Comparison of ENCODE assay signal across 17 cellular contexts in the genomic region with DNA sequence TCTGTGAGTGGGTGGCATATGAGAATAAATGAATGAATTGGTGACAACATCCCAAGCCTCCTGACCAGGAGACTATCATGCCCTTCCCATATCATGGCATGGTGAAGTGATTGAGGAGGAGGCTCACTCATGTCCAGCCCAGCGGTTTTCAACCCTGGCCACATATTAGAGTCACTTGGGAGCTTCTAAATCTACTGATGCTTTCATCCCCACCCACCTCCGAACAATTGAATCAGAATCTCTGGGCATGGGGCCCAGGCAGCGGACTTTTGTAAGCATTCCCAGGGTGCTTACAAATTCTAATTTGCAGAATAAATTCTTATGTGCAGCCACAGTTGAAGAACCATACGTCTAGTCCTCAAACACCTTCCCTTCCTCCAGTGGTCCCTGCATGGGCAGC.
DNase-seq lines count a peak whose midpoint lies in the region; ATAC-seq and TF ChIP-seq lines count a peak whose summit lies in the region.
"Had no signal": no experiment of that assay in that cellular context is flagged by ENCODE, and none has a peak within 500 bp of the region (broad histone marks: within the 10 kb centered on the region; RNA-seq: fewer than 3 reads in every experiment).

No MANE protein-coding gene starts in this region.

- H3K27ac ChIP-seq in A673 (ENCODE audit: low read depth, low read length, poor library complexity, severe bottlenecking) (peak overlapping the region; percentile 13), mammary epithelial cell (ENCODE audit: insufficient read depth, low read depth, low read length) (no peak overlapping the region)
- H3K27ac ChIP-seq: breast epithelium, esophagus muscularis mucosa, ovary had no signal

- no peak for ATAC-seq in natural killer cell

- H3K4me3 ChIP-seq in A673 (ENCODE audit: low read depth, low read length, poor library complexity, severe bottlenecking) = no peak overlapping the region
- H3K4me3 ChIP-seq in astrocyte of the spinal cord (ENCODE audit: low read depth, low read length) = no peak overlapping the region
- H3K4me3 ChIP-seq in mammary epithelial cell (replicated peaks in 1 of 3; ENCODE audit: insufficient read depth in 1 of 3, low read depth in 2 of 3, low read length in 3 of 3) = no peak overlapping the region
- H3K4me3 ChIP-seq: breast epithelium, esophagus muscularis mucosa, lung, ovary had no signal

- H2AFZ ChIP-seq in mammary epithelial cell (ENCODE audit: low read depth, low read length) = no peak overlapping the region

- dilution Hi-C loops in mammary epithelial cell (cut with HindIII; ENCODE audit: low sequenced_read_pairs) = loop anchor here (25.0 kb wide), 1 partner anchor 521 kb away; no protein-coding TSS in a partner anchor

- H3K27ac Mint-ChIP-seq in natural killer cell = no peak overlapping the region
- H3K27ac Mint-ChIP-seq: activated naive CD4-positive, alpha-beta T cell treated with anti-CD3 and anti-CD28 coated beads for 36 hours; CD4-positive, alpha-beta memory T cell had no signal

- peak; percentile 61 for DNase-seq in A673 (ENCODE audit: low spot score)
- peak; percentile 6 for DNase-seq in GOT3 (lab: John Stamatoyannopoulos, UW)
- DNase-seq in astrocyte of the spinal cord (ENCODE audit: low read depth, low spot score) = peak; percentile 69
- DNase-seq in inferior parietal cortex (ENCODE audit: extremely low spot score) = peak; percentile 57
- no peak for DNase-seq in natural killer cell
- no peak for DNase-seq in activated CD4-positive, alpha-beta T cell treated with anti-CD3 and anti-CD28 coated beads, Interleukin-2, amount 50 U/mL, for 1 hour
- DNase-seq in NCI-H1694 (lab: John Stamatoyannopoulos, UW) = no peak
- DNase-seq in mammary epithelial cell = no peak
- DNase-seq: 8988T, activated T-cell treated with anti-CD3 and anti-CD28 coated beads for 4 hours, DMS79 had no signal

- POLR2A ChIA-PET in A673 (lab: Charles Lee; ENCODE audit: low non-redundant PET) = no interaction called here

- H3K4me2 ChIP-seq in mammary epithelial cell (ENCODE audit: insufficient read depth, low read depth, low read length) = no peak overlapping the region

- BruUV-seq in A673 (replicated peaks; lab: Mats Ljungman, UMichigan) (no TSS peak), mammary epithelial cell (replicated peaks; lab: Mats Ljungman, UMichigan) (no TSS peak)

- no peaks in the 10 kb centered on the region for H3K79me2 ChIP-seq in mammary epithelial cell (ENCODE audit: insufficient read depth, low read length)

- CTCF ChIA-PET in A673 (lab: Charles Lee) (interaction anchor here (1.1 kb wide), 1 partner anchor 290 kb away, joined by 4 read pairs; no protein-coding TSS in a partner anchor), mammary epithelial cell (lab: Charles Lee; ENCODE audit: low non-redundant PET) (no interaction called here)

- H3K9me3 Mint-ChIP-seq in natural killer cell = no peaks in the 10 kb centered on the region
- H3K9me3 Mint-ChIP-seq: activated naive CD4-positive, alpha-beta T cell treated with anti-CD3 and anti-CD28 coated beads for 36 hours; CD4-positive, alpha-beta memory T cell had no signal

- 34% methylated on average over 4 of the region's 4 CpGs for WGBS in mammary epithelial cell (ENCODE audit: low coverage, missing lambda C conversion rate)

- in situ Hi-C loops in astrocyte of the spinal cord (cut with HindIII; ENCODE audit: low sequenced_read_pairs) (loop anchor here (25.0 kb wide), 1 partner anchor 271 kb away; no protein-coding TSS in a partner anchor), mammary epithelial cell (cut with MboI; ENCODE audit: low sequenced_read_pairs in 2 of 2) (loop anchor here in 1 of 2 donors (5.0 to 25.0 kb wide), 2 partner anchors 276 to 571 kb away; no protein-coding TSS in a partner anchor)

- H3K27me3 ChIP-seq in A673 (replicated peaks; ENCODE audit: insufficient read depth, low read depth, low read length, poor library complexity) = no peaks in the 10 kb centered on the region
- H3K27me3 ChIP-seq in mammary epithelial cell (ENCODE audit: insufficient read depth, low read length) = no peaks in the 10 kb centered on the region
- H3K27me3 ChIP-seq: breast epithelium, esophagus muscularis mucosa, ovary had no signal

- no peak overlapping the region for H3K9ac ChIP-seq in mammary epithelial cell (ENCODE audit: insufficient read depth, low read length)

- H3K36me3 Mint-ChIP-seq in natural killer cell = no peaks in the 10 kb centered on the region
- H3K36me3 Mint-ChIP-seq: CD4-positive, alpha-beta memory T cell had no signal

- H3K36me3 ChIP-seq in A673 (ENCODE audit: insufficient read depth, low read length, poor library complexity, severe bottlenecking) (no peaks in the 10 kb centered on the region), mammary epithelial cell (ENCODE audit: insufficient read depth, low read length) (no peaks in the 10 kb centered on the region)
- H3K36me3 ChIP-seq: breast epithelium, esophagus muscularis mucosa, ovary had no signal

- intact Hi-C loops in A673 (cut with micrococcal nuclease; ENCODE audit: unreplicated experiment) (loop anchor here (1.0 to 5.0 kb wide), 3 partner anchors 115 to 277 kb away; no protein-coding TSS in a partner anchor), natural killer cell (cut with micrococcal nuclease) (no loop called here), mammary epithelial cell (cut with micrococcal nuclease) (loop anchor here (1.0 to 5.0 kb wide), 7 partner anchors 66 to 531 kb away; no protein-coding TSS in a partner anchor)

- peaks cover 6 to 15% of the 10 kb centered on the region in 2 donors for H3K27me3 Mint-ChIP-seq in natural killer cell (ENCODE audit: low read depth in 2 of 2)

- H3K4me1 Mint-ChIP-seq in natural killer cell = no peaks in the 10 kb centered on the region
- H3K4me1 Mint-ChIP-seq: CD4-positive, alpha-beta memory T cell had no signal

- H3K4me1 ChIP-seq in A673 (ENCODE audit: insufficient read depth, low read length, poor library complexity, severe bottlenecking) = peaks cover 53% of the 10 kb centered on the region
- H3K4me1 ChIP-seq in mammary epithelial cell (ENCODE audit: insufficient read depth, low read length) = no peaks in the 10 kb centered on the region
- H3K4me1 ChIP-seq: breast epithelium had no signal

- TF ChIP-seq CTCF in A673 (conservative IDR thresholded peaks at IDR 0.05; ENCODE audit: low read depth, low read length) (no peak), astrocyte of the spinal cord (IDR thresholded peaks at IDR 0.05; ENCODE audit: low read depth, low read length) (no peak), natural killer cell (IDR thresholded peaks at IDR 0.05) (no peak), mammary epithelial cell (conservative IDR thresholded peaks at IDR 0.05 in 1 of 2, IDR thresholded peaks at IDR 0.05 in 1 of 2; ENCODE audit: extremely low read depth in 1 of 2, insufficient read depth in 1 of 2, low read depth in 1 of 2, low read length in 2 of 2) (no peak)

- no peak overlapping the region for H3K4me3 Mint-ChIP-seq in natural killer cell
- H3K4me3 Mint-ChIP-seq: activated naive CD4-positive, alpha-beta T cell treated with anti-CD3 and anti-CD28 coated beads for 36 hours; CD4-positive, alpha-beta memory T cell had no signal

- no peaks in the 10 kb centered on the region for H4K20me1 ChIP-seq in mammary epithelial cell (ENCODE audit: insufficient read depth, low read length)

- no peaks in the 10 kb centered on the region for H3K9me3 ChIP-seq in A673 (ENCODE audit: low read depth, low read length, poor library complexity, severe bottlenecking)
- no peaks in the 10 kb centered on the region for H3K9me3 ChIP-seq in mammary epithelial cell (replicated peaks; ENCODE audit: insufficient read depth, low read length)
- H3K9me3 ChIP-seq: breast epithelium, esophagus muscularis mucosa, ovary had no signal

Comparison
In these comparisons a context has a peak if more than half of its experiments do, and no peak if none do; other contexts are left out.
1. DNase-seq: peak in A673 (single experiment), GOT3 (single experiment), astrocyte of the spinal cord (single experiment) and inferior parietal cortex (single experiment); none in natural killer cell (single experiment), activated CD4-positive, alpha-beta T cell treated with anti-CD3 and anti-CD28 coated beads, Interleukin-2, amount 50 U/mL, for 1 hour (single experiment), NCI-H1694 (single experiment) and mammary epithelial cell (single experiment).